ENCODE assay signal across 9 cellular contexts in genomic region chrX:40166582-40166981, GRCh38.
DNase-seq lines count a peak whose midpoint lies in the region; ATAC-seq and TF ChIP-seq lines count a peak whose summit lies in the region.
"Had no signal": no experiment of that assay in that cellular context is flagged by ENCODE, and none has a peak within 500 bp of the region (broad histone marks: within the 10 kb centered on the region; RNA-seq: fewer than 3 reads in every experiment).

No MANE protein-coding gene starts in this region.

- ATAC-seq in GM21390 (IDR thresholded peaks at IDR 0.05; ENCODE audit: unreplicated experiment): no peak

- peak overlapping the region; percentile 62 for H3K4me3 ChIP-seq in osteoblast (ENCODE audit: insufficient read depth, low read length)

- H3K27ac ChIP-seq in osteoblast (ENCODE audit: low read depth, low read length): no peak overlapping the region

- H3K9me3 ChIP-seq in osteoblast (ENCODE audit: low read depth, low read length): no peaks in the 10 kb centered on the region

- no peaks in the 10 kb centered on the region for H3K79me2 ChIP-seq in osteoblast (ENCODE audit: insufficient read depth, low read length)

- H3K36me3 ChIP-seq in osteoblast (ENCODE audit: insufficient read depth, low read length): no peaks in the 10 kb centered on the region

- no peak overlapping the region for H2AFZ ChIP-seq in osteoblast (ENCODE audit: low read length)

- in situ Hi-C loops in KBM-7 (cut with MboI; ENCODE audit: low pct_unique_long_range_greater_than_20kb, low sequenced_read_pairs): no loop called here

- peak; percentile 67 for DNase-seq in NCI-H748 (lab: John Stamatoyannopoulos, UW; ENCODE audit: unreplicated experiment)
- no peak for DNase-seq in NCI-H748 treated with DMSO at 0.1 percent for 48 hours (lab: John Stamatoyannopoulos, UW)
- peak; percentile 19 for DNase-seq in NCI-H146 treated with DMSO at 0.1 percent for 48 hours (lab: John Stamatoyannopoulos, UW; ENCODE audit: unreplicated experiment)
- DNase-seq in amniotic stem cell (lab: John Stamatoyannopoulos, UW): peak; percentile 10
- peak; percentile 97 for DNase-seq in osteoblast (ENCODE audit: insufficient read length, low spot score, missing footprints)
- no peak for DNase-seq in KBM-7
- no peak for DNase-seq in cerebellum (ENCODE audit: low spot score)
- DNase-seq: kidney glomerular epithelial cell had no signal

- no peak for TF ChIP-seq CTCF in osteoblast (IDR thresholded peaks at IDR 0.05; ENCODE audit: extremely low read depth, low read depth, low read length)

- no peaks in the 10 kb centered on the region for H4K20me1 ChIP-seq in osteoblast (ENCODE audit: insufficient read depth, low read length)

- H3K27me3 ChIP-seq in osteoblast (ENCODE audit: insufficient read depth, low read length): peaks cover 38% of the 10 kb centered on the region

- peaks cover 24% of the 10 kb centered on the region for H3K4me1 ChIP-seq in osteoblast (ENCODE audit: insufficient read depth, low read length)

- H3K4me2 ChIP-seq in osteoblast (ENCODE audit: insufficient read depth, low read length): peak overlapping the region; percentile 79

Comparison
In these comparisons a context has a peak if more than half of its experiments do, and no peak if none do; other contexts are left out.
1. DNase-seq: peak in NCI-H748 (single experiment), NCI-H146 treated with DMSO at 0.1 percent for 48 hours (single experiment), amniotic stem cell (single experiment) and osteoblast (single experiment); none in NCI-H748 treated with DMSO at 0.1 percent for 48 hours (single experiment), KBM-7 (single experiment) and cerebellum (single experiment).